ENCODE assay signal across 8 cellular contexts in genomic region chr4:42655921-42656735, GRCh38. TPM values are rescaled to one million over a fixed set of nuclear protein-coding genes. Genes with fewer than 3 reads are reported as not detected.
DNase-seq lines count a peak whose midpoint lies in the region; ATAC-seq and TF ChIP-seq lines count a peak whose summit lies in the region.

No MANE protein-coding gene starts in this region.

- peak overlapping the region; percentile 93 for H3K27ac Mint-ChIP-seq in glutamatergic neuron (ENCODE audit: unreplicated experiment)

- peak; percentile 15 for ATAC-seq in HG02938 (IDR thresholded peaks at IDR 0.05; ENCODE audit: unreplicated experiment)

- peaks cover 47% of the 10 kb centered on the region for H3K4me1 Mint-ChIP-seq in glutamatergic neuron (ENCODE audit: low read depth, unreplicated experiment)

- H3K4me3 ChIP-seq in urinary bladder (ENCODE audit: low read depth, low read length), result peak overlapping the region; percentile 77

- peak overlapping the region; percentile 33 for H3K27ac ChIP-seq in urinary bladder (ENCODE audit: low read depth)

- DNase-seq in NCI-H2081 (lab: John Stamatoyannopoulos, UW), result peak; percentile 43 to 45
- DNase-seq in NCI-H2081 treated with DMSO at 0.1 percent for 48 hours (lab: John Stamatoyannopoulos, UW), result no peak
- DNase-seq in NOMO-1 treated with dmso at 0.1 percent for 144 hours (lab: John Stamatoyannopoulos, UW; ENCODE audit: unreplicated experiment), result peak; percentile 6
- peak; percentile 79 for DNase-seq in activated effector memory CD4-positive, alpha-beta T cell treated with anti-CD3 and anti-CD28 coated beads, Interleukin-2, amount 50 U/mL, for 16 hours
- DNase-seq in glutamatergic neuron, result peak; percentile 75
- peak in 43 of 56 donors; percentile 4 to 81 (median 61) for DNase-seq in nucleus accumbens (lab: John Stamatoyannopoulos, UW)

- H3K4me3 Mint-ChIP-seq in glutamatergic neuron (ENCODE audit: unreplicated experiment), result peak overlapping the region; percentile 97

- no peaks in the 10 kb centered on the region for H3K36me3 ChIP-seq in urinary bladder (ENCODE audit: insufficient read depth)

- WGBS in urinary bladder, result 2% methylated on average over 45 of the region's 45 CpGs

- H3K36me3 Mint-ChIP-seq in glutamatergic neuron (ENCODE audit: unreplicated experiment), result peaks cover 22% of the 10 kb centered on the region

- peaks cover 22% of the 10 kb centered on the region for H3K9me3 Mint-ChIP-seq in glutamatergic neuron (ENCODE audit: unreplicated experiment)

- H3K27me3 Mint-ChIP-seq in glutamatergic neuron (ENCODE audit: unreplicated experiment), result peaks cover 17% of the 10 kb centered on the region

- no peaks in the 10 kb centered on the region for H3K4me1 ChIP-seq in urinary bladder (ENCODE audit: insufficient read depth)

- TF ChIP-seq CTCF in glutamatergic neuron (IDR thresholded peaks at IDR 0.05; ENCODE audit: partially characterized antibody, unreplicated experiment), result no peak

RNA-seq across cellular contexts. Expression of gene ATP8A1, which starts 0.8 kb away (rescaled TPM):
- total RNA-seq in glutamatergic neuron (ENCODE audit: unreplicated experiment) (278 TPM), urinary bladder (59.2 TPM)
- 3.9 TPM for polyA plus RNA-seq in urinary bladder
